In the genomic region with DNA sequence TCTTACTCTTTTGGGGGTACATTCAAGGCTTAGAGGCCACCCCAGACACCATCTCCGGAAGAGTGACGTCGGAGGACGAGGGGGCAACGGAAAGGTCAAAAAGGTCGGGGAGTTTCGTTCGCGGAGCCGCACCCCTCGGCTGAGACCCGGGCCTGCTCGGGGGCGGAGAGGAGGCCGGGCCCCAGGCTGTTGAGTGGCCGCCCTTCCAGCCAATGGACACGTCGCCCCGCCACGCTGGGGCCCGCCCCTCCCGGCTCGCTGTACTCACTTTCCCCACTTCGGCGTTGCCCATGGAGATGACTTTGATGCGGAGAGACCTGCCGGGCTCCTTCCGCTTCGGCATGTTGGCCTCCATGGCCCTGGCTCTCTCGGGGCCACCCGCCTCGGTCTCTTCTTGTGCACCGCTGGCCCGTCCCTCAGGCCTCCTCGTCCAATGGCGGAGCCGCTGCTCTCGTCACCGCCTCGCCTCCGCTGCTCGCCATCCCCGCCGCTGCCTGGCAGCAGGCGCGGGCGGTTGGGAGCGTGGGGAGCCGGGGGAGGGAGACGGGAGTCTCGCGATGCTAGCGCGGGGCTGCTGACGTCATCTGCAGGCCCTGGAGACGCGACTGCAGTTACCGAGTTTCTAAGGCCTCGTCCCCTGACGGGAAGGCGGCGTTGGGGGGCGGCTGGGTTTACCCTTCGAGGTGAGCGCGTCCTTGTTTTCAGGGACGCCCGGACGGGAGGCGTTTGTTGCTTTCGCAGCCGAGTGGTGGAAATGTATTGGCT, we compare ENCODE assay signal across 8 cellular contexts. TPM values are rescaled to one million over a fixed set of nuclear protein-coding genes. Genes with fewer than 3 reads are reported as not detected.
DNase-seq lines count a peak whose midpoint lies in the region; ATAC-seq and TF ChIP-seq lines count a peak whose summit lies in the region.

A gene (minus strand): TSS at position 406 of the 765 bp plus-strand sequence. CDS start 51 bp downstream, at position 355.

- TF ChIP-seq CTCF in right atrium auricular region (IDR thresholded peaks at IDR 0.05) (no peak), psoas muscle (IDR thresholded peaks at IDR 0.05) (no peak)

- H3K9me3 ChIP-seq in right atrium auricular region (no peaks in the 10 kb centered on the region), psoas muscle (no peaks in the 10 kb centered on the region)

- H3K36me3 ChIP-seq in right atrium auricular region: peaks cover 3% of the 10 kb centered on the region
- peaks cover 0 to 13% of the 10 kb centered on the region in 2 donors for H3K36me3 ChIP-seq in psoas muscle (ENCODE audit: insufficient read depth in 1 of 2, low read depth in 1 of 2)
- H3K36me3 ChIP-seq in urinary bladder (ENCODE audit: insufficient read depth): no peaks in the 10 kb centered on the region

- H3K4me1 ChIP-seq in right atrium auricular region (peaks cover 0 to 10% of the 10 kb centered on the region in 2 donors), psoas muscle (peaks cover 6% of the 10 kb centered on the region), urinary bladder (ENCODE audit: insufficient read depth) (no peaks in the 10 kb centered on the region)

- H3K27ac ChIP-seq in right atrium auricular region (peak within 1 kb of the TSS; percentile 97 to 98), psoas muscle (peak within 1 kb of the TSS; percentile 99), urinary bladder (ENCODE audit: low read depth) (peak within 1 kb of the TSS; percentile 99)

- ATAC-seq in GM18502 (IDR thresholded peaks at IDR 0.05; ENCODE audit: poor library complexity, unreplicated experiment) (peak; percentile 94), HG02943 (IDR thresholded peaks at IDR 0.05; ENCODE audit: low read depth, unreplicated experiment) (peak; percentile 92), psoas muscle (peak; percentile 92 to 95 (median 94))

- WGBS in psoas muscle, 3 donors: 0 to 1% (median 0%) methylated on average over 62 to 72 of the region's 72 CpGs
- under 1% methylated on average over 72 of the region's 72 CpGs for WGBS in urinary bladder

- H3K4me3 ChIP-seq in right atrium auricular region (peak within 1 kb of the TSS; percentile 68 to 72), psoas muscle (peak within 1 kb of the TSS; percentile 79), urinary bladder (ENCODE audit: low read depth, low read length) (peak within 1 kb of the TSS; percentile 75)

- DNase-seq in NCI-H187 (lab: John Stamatoyannopoulos, UW) (peak; percentile 97), T-helper 2 cell (peak; percentile 93 to 99 (median 97)), anterior cingulate cortex (lab: John Stamatoyannopoulos, UW) (peak; percentile 82 to 100 (median 98)), right atrium auricular region (ENCODE audit: low spot score) (peak; percentile 98), psoas muscle (peak; percentile 97 to 99)

- no peaks in the 10 kb centered on the region for H3K27me3 ChIP-seq in right atrium auricular region
- no peaks in the 10 kb centered on the region for H3K27me3 ChIP-seq in psoas muscle (ENCODE audit: insufficient read depth in 3 of 3, low read length in 2 of 3)

- intact Hi-C loops in psoas muscle (cut with DNase I): loop anchor here in 1 of 2 donors (10.0 kb wide), 1 partner anchor 73 kb away; a partner anchor contains a TSS

RNA-seq across cellular contexts. Expression of the gene that starts here (rescaled TPM):
- total RNA-seq in right atrium auricular region: 1 to 10 TPM; 7.3 to 7.5 TPM
- 1 to 10 TPM; 4.6 to 8.2 (median 7.1) TPM for total RNA-seq in psoas muscle
- 1 to 10 TPM; 3.3 to 7.6 (median 4.2) TPM for polyA plus RNA-seq in psoas muscle
- 13.3 TPM for total RNA-seq in urinary bladder
- polyA plus RNA-seq in urinary bladder: 6.3 TPM

Comparison
In these comparisons a context has a peak if more than half of its experiments do, and no peak if none do; other contexts are left out.
1. Peak in every context shown above with its lines: DNase-seq, ATAC-seq, H3K4me3 ChIP-seq and H3K27ac ChIP-seq.